In genomic region chr11:90133560-90134145, GRCh38 we compare ENCODE assay signal across 12 cellular contexts. TPM values are rescaled to one million over a fixed set of nuclear protein-coding genes. Genes with fewer than 3 reads are reported as not detected.
DNase-seq lines count a peak whose midpoint lies in the region; ATAC-seq and TF ChIP-seq lines count a peak whose summit lies in the region.
"Had no signal": no experiment of that assay in that cellular context is flagged by ENCODE, and none has a peak within 500 bp of the region (broad histone marks: within the 10 kb centered on the region; RNA-seq: fewer than 3 reads in every experiment).

No MANE protein-coding gene starts in this region.

- H3K4me1 Mint-ChIP-seq in activated T-cell treated with anti-CD3 and anti-CD28 coated beads, Interleukin-2, amount 50 U/mL, for 72 hours (ENCODE audit: low read depth), result no peaks in the 10 kb centered on the region
- H3K4me1 Mint-ChIP-seq in chondrocyte (ENCODE audit: low read depth), result peaks cover 17% of the 10 kb centered on the region

- H3K9me3 ChIP-seq in mesenchymal stem cell (ENCODE audit: control insufficient read depth, low read length) (no peaks in the 10 kb centered on the region), testis (no peaks in the 10 kb centered on the region)
- H3K9me3 ChIP-seq: spleen had no signal

- H3K4me3 Mint-ChIP-seq in activated T-cell treated with anti-CD3 and anti-CD28 coated beads, Interleukin-2, amount 50 U/mL, for 72 hours, result peak overlapping the region; percentile 67 to 69
- H3K4me3 Mint-ChIP-seq in chondrocyte (ENCODE audit: unreplicated experiment), result peak overlapping the region; percentile 69

- H3K27me3 Mint-ChIP-seq in activated T-cell treated with anti-CD3 and anti-CD28 coated beads, Interleukin-2, amount 50 U/mL, for 72 hours (ENCODE audit: low read depth), result peaks cover 60% of the 10 kb centered on the region
- peaks cover 27% of the 10 kb centered on the region for H3K27me3 Mint-ChIP-seq in chondrocyte (ENCODE audit: low read depth)

- intact Hi-C loops in testis (cut with DNase I; ENCODE audit: low total_unique reads) (no loop called here), left colon (cut with DNase I, micrococcal nuclease) (no loop called here)

- H4K91ac ChIP-seq in mesenchymal stem cell (ENCODE audit: low read length), result no peak overlapping the region

- no peak overlapping the region for H2BK5ac ChIP-seq in mesenchymal stem cell (ENCODE audit: low read depth, low read length, poor library complexity, severe bottlenecking)

- no peak for TF ChIP-seq POLR2A in testis (IDR thresholded peaks at IDR 0.05)

- H2AK5ac ChIP-seq in mesenchymal stem cell (ENCODE audit: low read length, severe bottlenecking), result no peak overlapping the region

- H3K14ac ChIP-seq in mesenchymal stem cell (ENCODE audit: low read length in 2 of 2), result no peak overlapping the region

- no peak overlapping the region for H2BK15ac ChIP-seq in mesenchymal stem cell (ENCODE audit: low read depth, poor library complexity, severe bottlenecking)

- H2BK12ac ChIP-seq in mesenchymal stem cell (ENCODE audit: low read length in 2 of 2), result no peak overlapping the region

- no peak overlapping the region for H3K4ac ChIP-seq in mesenchymal stem cell (ENCODE audit: low read depth in 1 of 2, low read length in 2 of 2)

- no peaks in the 10 kb centered on the region for H3K36me3 ChIP-seq in mesenchymal stem cell (ENCODE audit: control insufficient read depth in 1 of 2, insufficient read depth in 2 of 2, low read depth in 1 of 2, low read length in 2 of 2)
- no peaks in the 10 kb centered on the region for H3K36me3 ChIP-seq in testis (ENCODE audit: low read depth, missing control alignments)
- H3K36me3 ChIP-seq: spleen had no signal

- H4K8ac ChIP-seq in mesenchymal stem cell (ENCODE audit: low read length), result no peak overlapping the region

- no peaks in the 10 kb centered on the region for H3K36me3 Mint-ChIP-seq in activated T-cell treated with anti-CD3 and anti-CD28 coated beads, Interleukin-2, amount 50 U/mL, for 72 hours (ENCODE audit: insufficient read depth in 2 of 2)
- no peaks in the 10 kb centered on the region for H3K36me3 Mint-ChIP-seq in chondrocyte (ENCODE audit: low read depth)

- no peak overlapping the region for H3K18ac ChIP-seq in mesenchymal stem cell (ENCODE audit: low read depth in 1 of 2, low read length in 2 of 2)

- H3K27ac ChIP-seq in mesenchymal stem cell (ENCODE audit: low read length, poor library complexity, severe bottlenecking), result peak overlapping the region; percentile 38
- peak overlapping the region; percentile 47 to 55 for H3K27ac ChIP-seq in testis

- H3K27me3 ChIP-seq in mesenchymal stem cell (ENCODE audit: control insufficient read depth in 1 of 2, insufficient read depth in 1 of 2, low read length in 2 of 2) (no peaks in the 10 kb centered on the region), testis (no peaks in the 10 kb centered on the region)

- peak overlapping the region; percentile 85 for H3K9ac ChIP-seq in mesenchymal stem cell (ENCODE audit: low read length)

- H2AFZ ChIP-seq in mesenchymal stem cell (ENCODE audit: low read depth, low read length), result no peak overlapping the region

- no peak for ATAC-seq in activated T-cell treated with anti-CD3 and anti-CD28 coated beads, Interleukin-2, amount 50 U/mL, for 72 hours (replicated peaks in 1 of 2)
- ATAC-seq in left colon (no peak), HG03521 (IDR thresholded peaks at IDR 0.05; ENCODE audit: unreplicated experiment) (no peak)

- no peak overlapping the region for H3K23ac ChIP-seq in mesenchymal stem cell (ENCODE audit: low read length in 2 of 2)

- TF ChIP-seq CTCF in chondrocyte (IDR thresholded peaks at IDR 0.05) (no peak), testis (IDR thresholded peaks at IDR 0.05) (no peak)

- H3K4me1 ChIP-seq in mesenchymal stem cell (ENCODE audit: control insufficient read depth, insufficient read depth, low read depth, low read length), result no peaks in the 10 kb centered on the region
- no peaks in the 10 kb centered on the region for H3K4me1 ChIP-seq in testis

- DNase-seq in activated T-cell treated with anti-CD3 and anti-CD28 coated beads, Interleukin-2, amount 50 U/mL, for 72 hours, result no peak
- DNase-seq in activated T-cell treated with anti-CD3 and anti-CD28 coated beads for 4 hours (no peak), chondrocyte (ENCODE audit: low spot score) (no peak), mesenchymal stem cell (no peak), testis (no peak), left colon (no peak), GDM1 (lab: John Stamatoyannopoulos, UW) (no peak)
- DNase-seq: NCI-H2171 had no signal

- peak overlapping the region; percentile 84 for H3K4me2 ChIP-seq in mesenchymal stem cell (ENCODE audit: low read length, poor library complexity, severe bottlenecking)

- H3K4me3 ChIP-seq in mesenchymal stem cell (ENCODE audit: insufficient read depth in 1 of 2, low read depth in 1 of 2, low read length in 2 of 2) (peak overlapping the region in 1 of 2 experiments; percentile 87), testis (peak overlapping the region in 1 of 2 donors; percentile 70)

- no peaks in the 10 kb centered on the region for H3K79me1 ChIP-seq in mesenchymal stem cell (replicated peaks; ENCODE audit: low read length, poor library complexity, severe bottlenecking)

- no peaks in the 10 kb centered on the region for H3K9me3 Mint-ChIP-seq in activated T-cell treated with anti-CD3 and anti-CD28 coated beads, Interleukin-2, amount 50 U/mL, for 72 hours
- no peaks in the 10 kb centered on the region for H3K9me3 Mint-ChIP-seq in chondrocyte (ENCODE audit: low read depth)

- no peak overlapping the region for H3K27ac Mint-ChIP-seq in activated T-cell treated with anti-CD3 and anti-CD28 coated beads, Interleukin-2, amount 50 U/mL, for 72 hours
- no peak overlapping the region for H3K27ac Mint-ChIP-seq in chondrocyte (ENCODE audit: unreplicated experiment)

- H2BK120ac ChIP-seq in mesenchymal stem cell (ENCODE audit: low read depth, low read length), result no peak overlapping the region

- 19% methylated on average over 3 of the region's 3 CpGs for WGBS in mesenchymal stem cell
- WGBS in testis, 2 donors, result 38% methylated on average over 3 of the region's 3 CpGs

RNA-seq across cellular contexts. Expression of gene NAALAD2, which starts 0.8 kb away (rescaled TPM):
- total RNA-seq in activated T-cell treated with anti-CD3 and anti-CD28 coated beads, Interleukin-2, amount 50 U/mL, for 72 hours, result not detected
- total RNA-seq in chondrocyte (0.23 to 1.7 TPM (median 1.1 TPM) in 3 replicates), testis (10 to 100 TPM; 89.3 to 92.4 TPM), left colon (under 1 TPM; 0.15 to 0.89 TPM)
- polyA plus RNA-seq in mesenchymal stem cell (2013, experiment 1 of 2), result 3.6 TPM
- polyA plus RNA-seq in mesenchymal stem cell (2013, experiment 2 of 2), result 2.9 TPM
- polyA plus RNA-seq in testis (ENCODE audit: insufficient read depth, low read depth, low replicate concordance), result 23.8 TPM

RNA-seq across cellular contexts. Expression of gene UBTFL1, which starts 47.9 kb away (rescaled TPM):
- total RNA-seq in activated T-cell treated with anti-CD3 and anti-CD28 coated beads, Interleukin-2, amount 50 U/mL, for 72 hours, result not detected
- not detected in 3 replicates for total RNA-seq in chondrocyte
- polyA plus RNA-seq in mesenchymal stem cell (2013, experiment 1 of 2), result not detected
- not detected for polyA plus RNA-seq in mesenchymal stem cell (2013, experiment 2 of 2)
- total RNA-seq in testis, result under 1 TPM in 1 of 2 donors, not detected in 1; 0.55 TPM
- polyA plus RNA-seq in testis (ENCODE audit: insufficient read depth, low read depth, low replicate concordance), result not detected
- not detected for total RNA-seq in left colon
- total RNA-seq: cardiac septum, spleen had no signal
- polyA plus RNA-seq: AG04450, spleen had no signal

Comparison
In these comparisons a context has a peak if more than half of its experiments do, and no peak if none do; other contexts are left out.
1. RNA of gene NAALAD2, which starts 0.8 kb away (total RNA-seq): 89.3 to 92.4 TPM in testis; 0.23 to 1.7 TPM in chondrocyte, 0.15 to 0.89 TPM in left colon and not detected in activated T-cell treated with anti-CD3 and anti-CD28 coated beads, Interleukin-2, amount 50 U/mL, for 72 hours; every median in the first group is over 10 times any median in the second.